13 cellular contexts compared by ENCODE assay signal in the genomic region with DNA sequence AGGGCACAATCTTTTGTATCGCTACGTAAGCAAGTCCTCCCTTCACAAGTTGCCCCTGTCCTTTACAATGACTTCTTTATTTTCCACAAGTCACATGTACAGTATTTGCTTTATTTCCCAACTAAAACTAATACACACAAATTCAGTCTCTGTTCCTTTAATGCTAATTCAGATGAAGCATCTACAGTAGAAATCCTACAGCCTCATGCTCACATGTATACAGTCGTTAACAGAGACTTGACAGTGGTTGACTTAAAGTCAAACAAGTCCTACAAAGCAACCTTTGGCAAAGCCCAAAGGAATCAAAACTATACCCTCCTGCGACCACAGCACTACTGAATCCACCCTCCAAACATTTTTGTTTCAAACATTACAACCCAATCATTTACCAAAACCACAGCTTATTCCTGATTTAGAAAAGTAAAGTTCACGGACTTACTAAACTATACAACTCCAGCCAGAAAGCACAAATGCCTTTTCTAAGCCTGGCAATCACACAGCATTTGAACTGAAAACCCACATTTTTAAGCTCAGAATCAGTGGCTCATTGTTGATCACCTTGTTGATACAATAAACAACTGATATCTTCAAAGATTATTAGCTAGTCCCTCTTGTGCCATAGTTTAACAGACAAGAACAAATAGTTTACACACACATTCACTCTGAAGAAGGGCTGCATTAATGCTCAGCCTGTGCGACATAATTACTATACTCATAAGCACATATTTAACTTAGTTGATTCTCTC.
A peak's percentile ranks its signal among the peaks of the same experiment; 100 is the strongest.
DNase-seq lines count a peak whose midpoint lies in the region; ATAC-seq and TF ChIP-seq lines count a peak whose summit lies in the region.
"Had no signal": no experiment of that assay in that cellular context is flagged by ENCODE, and none has a peak within 500 bp of the region (broad histone marks: within the 10 kb centered on the region; RNA-seq: fewer than 3 reads in every experiment).

No MANE protein-coding gene starts in this region.

- H3K36me3 Mint-ChIP-seq in stimulated activated naive B cell treated with anti-CD40 and anti-IgM and Interleukin-4, amounts not matched to agents 10 μg/mL and 1 μg/mL and 100 μg/mL, for 72 hours: no peaks in the 10 kb centered on the region
- no peaks in the 10 kb centered on the region for H3K36me3 Mint-ChIP-seq in CD4-positive, alpha-beta T cell (ENCODE audit: low read depth)
- H3K36me3 Mint-ChIP-seq: CD4-positive, CD25-positive, alpha-beta regulatory T cell had no signal

- no peaks in the 10 kb centered on the region for H3K9me3 ChIP-seq in HAP-1
- H3K9me3 ChIP-seq in iPS-18a (ENCODE audit: control insufficient read depth, low read depth, low read length): no peaks in the 10 kb centered on the region
- no peaks in the 10 kb centered on the region for H3K9me3 ChIP-seq in CD4-positive, alpha-beta T cell (ENCODE audit: control insufficient read depth, low read length)

- in situ Hi-C loops in HAP-1 (cut with MboI; ENCODE audit: low sequenced_read_pairs): no loop called here

- ATAC-seq in stimulated activated naive B cell treated with anti-CD40 and anti-IgM and Interleukin-4, amounts not matched to agents 10 μg/mL and 1 μg/mL and 100 μg/mL, for 72 hours (replicated peaks): peak; percentile 16 to 39
- ATAC-seq in CD4-positive, alpha-beta T cell (ENCODE audit: poor library complexity): no peak
- ATAC-seq: activated CD8-positive, alpha-beta T cell treated with anti-CD3 and anti-CD28 coated beads, Interleukin-2, amount 10 ng/mL, durations not matched to agents 7 days and 5 days; activated T-helper 17 cell treated with anti-CD3 and anti-CD28 coated beads, Interleukin-2, amount 50 U/mL, for 72 hours; effector memory CD8-positive, alpha-beta T cell; foreskin keratinocyte had no signal

- peaks cover 24% of the 10 kb centered on the region for H3K4me1 ChIP-seq in HAP-1
- peaks cover 26% of the 10 kb centered on the region for H3K4me1 ChIP-seq in iPS-18a (ENCODE audit: control insufficient read depth, low read depth, low read length)
- H3K4me1 ChIP-seq: foreskin keratinocyte had no signal

- POLR2A ChIA-PET in CD4-positive, alpha-beta T cell (lab: Charles Lee): no interaction called here

- CTCF ChIA-PET in CD4-positive, alpha-beta T cell (lab: Charles Lee): interaction anchor here (0.6 kb wide), 1 partner anchor 25 kb away, joined by 3 read pairs; no protein-coding TSS in a partner anchor

- H3K4me3 Mint-ChIP-seq in stimulated activated naive B cell treated with anti-CD40 and anti-IgM and Interleukin-4, amounts not matched to agents 10 μg/mL and 1 μg/mL and 100 μg/mL, for 72 hours: no peak overlapping the region
- H3K4me3 Mint-ChIP-seq in CD4-positive, alpha-beta T cell: no peak overlapping the region
- H3K4me3 Mint-ChIP-seq: activated CD8-positive, alpha-beta T cell treated with anti-CD3 and anti-CD28 coated beads, Interleukin-2, amount 10 ng/mL, durations not matched to agents 7 days and 5 days; activated T-helper 17 cell treated with anti-CD3 and anti-CD28 coated beads, Interleukin-2, amount 50 U/mL, for 72 hours; CD4-positive, CD25-positive, alpha-beta regulatory T cell; effector memory CD8-positive, alpha-beta T cell had no signal

- H3K9me3 Mint-ChIP-seq in stimulated activated naive B cell treated with anti-CD40 and anti-IgM and Interleukin-4, amounts not matched to agents 10 μg/mL and 1 μg/mL and 100 μg/mL, for 72 hours: no peaks in the 10 kb centered on the region
- H3K9me3 Mint-ChIP-seq in CD4-positive, alpha-beta T cell: no peaks in the 10 kb centered on the region
- H3K9me3 Mint-ChIP-seq: activated T-helper 17 cell treated with anti-CD3 and anti-CD28 coated beads, Interleukin-2, amount 50 U/mL, for 72 hours; CD4-positive, CD25-positive, alpha-beta regulatory T cell; effector memory CD8-positive, alpha-beta T cell had no signal

- H3K9ac ChIP-seq in iPS-18a (ENCODE audit: low read length): peak overlapping the region; percentile 78

- intact Hi-C loops in CD4-positive, alpha-beta T cell (cut with DNase I, micrococcal nuclease): no loop called here

- no peaks in the 10 kb centered on the region for H3K36me3 ChIP-seq in HAP-1 (replicated peaks)
- H3K36me3 ChIP-seq in iPS-18a (ENCODE audit: control insufficient read depth, low read depth, low read length): no peaks in the 10 kb centered on the region

- H3K4me3 ChIP-seq in HAP-1 (peak overlapping the region; percentile 16), WI38 (ENCODE audit: low read depth, low read length) (peak overlapping the region; percentile 64), iPS-18a (ENCODE audit: low read length) (peak overlapping the region; percentile 73)

- peaks cover 4 to 6% of the 10 kb centered on the region in 2 donors for H3K4me1 Mint-ChIP-seq in stimulated activated naive B cell treated with anti-CD40 and anti-IgM and Interleukin-4, amounts not matched to agents 10 μg/mL and 1 μg/mL and 100 μg/mL, for 72 hours
- no peaks in the 10 kb centered on the region for H3K4me1 Mint-ChIP-seq in CD4-positive, alpha-beta T cell (ENCODE audit: low read depth)
- H3K4me1 Mint-ChIP-seq: activated T-helper 17 cell treated with anti-CD3 and anti-CD28 coated beads, Interleukin-2, amount 50 U/mL, for 72 hours had no signal

- no peaks in the 10 kb centered on the region for H3K27me3 ChIP-seq in HAP-1 (ENCODE audit: low read depth)
- H3K27me3 ChIP-seq in iPS-18a (ENCODE audit: control insufficient read depth, insufficient read depth, low read length): peaks cover 7% of the 10 kb centered on the region
- H3K27me3 ChIP-seq in CD4-positive, alpha-beta T cell (ENCODE audit: control insufficient read depth, insufficient read depth, low read length): peaks cover 31% of the 10 kb centered on the region
- H3K27me3 ChIP-seq: foreskin keratinocyte had no signal

- no peak overlapping the region for H3K27ac ChIP-seq in iPS-18a (ENCODE audit: low read length)
- no peak overlapping the region for H3K27ac ChIP-seq in CD4-positive, alpha-beta T cell (ENCODE audit: low read depth, low read length)
- H3K27ac ChIP-seq: foreskin keratinocyte had no signal

- H3K27ac Mint-ChIP-seq in stimulated activated naive B cell treated with anti-CD40 and anti-IgM and Interleukin-4, amounts not matched to agents 10 μg/mL and 1 μg/mL and 100 μg/mL, for 72 hours: no peak overlapping the region
- H3K27ac Mint-ChIP-seq in CD4-positive, alpha-beta T cell: no peak overlapping the region
- H3K27ac Mint-ChIP-seq: activated CD8-positive, alpha-beta T cell treated with anti-CD3 and anti-CD28 coated beads, Interleukin-2, amount 10 ng/mL, durations not matched to agents 7 days and 5 days; activated T-helper 17 cell treated with anti-CD3 and anti-CD28 coated beads, Interleukin-2, amount 50 U/mL, for 72 hours; CD4-positive, CD25-positive, alpha-beta regulatory T cell; effector memory CD8-positive, alpha-beta T cell had no signal

- TF ChIP-seq CTCF in WI38 (IDR thresholded peaks at IDR 0.05; ENCODE audit: low read depth, low read length): no peak
- no peak for TF ChIP-seq CTCF in CD4-positive, alpha-beta T cell (IDR thresholded peaks at IDR 0.05)

- DNase-seq in HAP-1 (ENCODE audit: low spot score in 2 of 2) (no peak), Ammon's horn (ENCODE audit: low spot score) (no peak)
- DNase-seq in stimulated activated naive B cell treated with anti-CD40 and anti-IgM and Interleukin-4, amounts not matched to agents 10 μg/mL and 1 μg/mL and 100 μg/mL, for 72 hours: no peak
- no peak for DNase-seq in CD4-positive, alpha-beta T cell
- DNase-seq in activated T-cell treated with anti-CD3 and anti-CD28 coated beads, Interleukin-2, amount 50 U/mL, for 1 hour: no peak
- DNase-seq: activated CD8-positive, alpha-beta T cell treated with anti-CD3 and anti-CD28 coated beads, Interleukin-2, amount 10 ng/mL, durations not matched to agents 7 days and 5 days; anterior cingulate cortex; CD4-positive, CD25-positive, alpha-beta regulatory T cell; effector memory CD8-positive, alpha-beta T cell; foreskin keratinocyte had no signal

- H3K27me3 Mint-ChIP-seq in stimulated activated naive B cell treated with anti-CD40 and anti-IgM and Interleukin-4, amounts not matched to agents 10 μg/mL and 1 μg/mL and 100 μg/mL, for 72 hours: peaks cover 3 to 9% of the 10 kb centered on the region in 2 donors
- peaks cover 15% of the 10 kb centered on the region for H3K27me3 Mint-ChIP-seq in CD4-positive, alpha-beta T cell

Comparison
In these comparisons a context has a peak if more than half of its experiments do, and no peak if none do; other contexts are left out.
1. H3K4me3 ChIP-seq: peak in every context shown above with its lines; median percentile 73 in iPS-18a; 64 in WI38; 16 in HAP-1.